Comparison of ENCODE assay signal across 2 cellular contexts in the genomic region with DNA sequence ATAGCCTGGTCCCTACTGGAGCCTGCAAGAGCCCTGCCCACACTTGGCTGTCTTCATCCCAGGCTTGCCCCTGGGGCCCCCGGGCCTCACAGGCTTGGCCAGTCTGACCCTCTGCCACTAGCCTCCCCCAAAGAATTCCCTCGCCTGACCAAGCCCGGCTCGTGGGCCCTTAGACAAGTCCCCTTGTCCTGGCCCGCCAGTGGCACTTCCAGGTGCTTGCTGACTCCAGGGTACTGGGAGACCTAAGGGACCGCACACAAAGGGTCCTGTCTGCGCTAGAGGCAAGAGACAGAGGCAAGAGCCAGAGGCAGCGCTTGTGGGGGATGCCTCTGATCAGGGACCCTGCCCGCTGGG.
A peak's percentile ranks its signal among the peaks of the same experiment; 100 is the strongest.
TF ChIP-seq lines count a peak whose summit lies in the region.

No MANE protein-coding gene starts in this region.

TF ChIP-seq in HEK293, 187 proteins besides CTCF, POLR2A, EP300 and RAD21:
- TF ChIP-seq ZBTB20 (tag by site-specific recombination; IDR thresholded peaks at IDR 0.05) = peak; percentile 69
- TF ChIP-seq YY2 (tag by site-specific recombination; IDR thresholded peaks at IDR 0.05) = no peak

TF ChIP-seq in H1, 55 proteins besides CTCF, POLR2A, EP300 and RAD21:
- TF ChIP-seq TAF1 (IDR thresholded peaks at IDR 0.05; ENCODE audit: low read depth, low read length) = no peak
